2 cellular contexts compared by ENCODE assay signal in genomic region chr2:207833265-207833751, GRCh38.
TF ChIP-seq lines count a peak whose summit lies in the region.

No MANE protein-coding gene starts in this region.

TF ChIP-seq in GM12878, 131 proteins besides CTCF, POLR2A, EP300 and RAD21 (continued from another document):
- TF ChIP-seq, protein P1, sequence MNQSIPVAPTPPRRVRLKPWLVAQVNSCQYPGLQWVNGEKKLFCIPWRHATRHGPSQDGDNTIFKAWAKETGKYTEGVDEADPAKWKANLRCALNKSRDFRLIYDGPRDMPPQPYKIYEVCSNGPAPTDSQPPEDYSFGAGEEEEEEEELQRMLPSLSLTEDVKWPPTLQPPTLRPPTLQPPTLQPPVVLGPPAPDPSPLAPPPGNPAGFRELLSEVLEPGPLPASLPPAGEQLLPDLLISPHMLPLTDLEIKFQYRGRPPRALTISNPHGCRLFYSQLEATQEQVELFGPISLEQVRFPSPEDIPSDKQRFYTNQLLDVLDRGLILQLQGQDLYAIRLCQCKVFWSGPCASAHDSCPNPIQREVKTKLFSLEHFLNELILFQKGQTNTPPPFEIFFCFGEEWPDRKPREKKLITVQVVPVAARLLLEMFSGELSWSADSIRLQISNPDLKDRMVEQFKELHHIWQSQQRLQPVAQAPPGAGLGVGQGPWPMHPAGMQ (IDR thresholded peaks at IDR 0.05; ENCODE audit: borderline replicate concordance) = no peak
- peak; percentile 74; the same call in 1 of the 2 replicates for TF ChIP-seq IRF4 (IDR thresholded peaks at IDR 0.05; ENCODE audit: low read depth, low read length)
- peak in 1 of 2 experiments; percentile 34; a peak in 1 of 4 replicates for TF ChIP-seq IKZF2 (IDR thresholded peaks at IDR 0.05)
- no peak for TF ChIP-seq STAT1 (conservative IDR thresholded peaks at IDR 0.05)
- TF ChIP-seq ATF7 (IDR thresholded peaks at IDR 0.05; ENCODE audit: low read depth) = 0 out of 2 replicates have a peak, but pooled peaks have one; percentile 32
- peak in 1 of 2 experiments; percentile 96; a peak in 2 of 4 replicates for TF ChIP-seq ETV6 (conservative IDR thresholded peaks at IDR 0.05 in 1 of 2, IDR thresholded peaks at IDR 0.05 in 1 of 2; ENCODE audit: borderline replicate concordance in 1 of 2, low read depth in 1 of 2)
- TF ChIP-seq ATF2 (IDR thresholded peaks at IDR 0.05; ENCODE audit: low read length) = peak; percentile 21; the same call in 1 of the 2 replicates

TF ChIP-seq in GM23338, 12 proteins besides CTCF, POLR2A, EP300 and RAD21 (continued from another document):
- TF ChIP-seq, protein P2, sequence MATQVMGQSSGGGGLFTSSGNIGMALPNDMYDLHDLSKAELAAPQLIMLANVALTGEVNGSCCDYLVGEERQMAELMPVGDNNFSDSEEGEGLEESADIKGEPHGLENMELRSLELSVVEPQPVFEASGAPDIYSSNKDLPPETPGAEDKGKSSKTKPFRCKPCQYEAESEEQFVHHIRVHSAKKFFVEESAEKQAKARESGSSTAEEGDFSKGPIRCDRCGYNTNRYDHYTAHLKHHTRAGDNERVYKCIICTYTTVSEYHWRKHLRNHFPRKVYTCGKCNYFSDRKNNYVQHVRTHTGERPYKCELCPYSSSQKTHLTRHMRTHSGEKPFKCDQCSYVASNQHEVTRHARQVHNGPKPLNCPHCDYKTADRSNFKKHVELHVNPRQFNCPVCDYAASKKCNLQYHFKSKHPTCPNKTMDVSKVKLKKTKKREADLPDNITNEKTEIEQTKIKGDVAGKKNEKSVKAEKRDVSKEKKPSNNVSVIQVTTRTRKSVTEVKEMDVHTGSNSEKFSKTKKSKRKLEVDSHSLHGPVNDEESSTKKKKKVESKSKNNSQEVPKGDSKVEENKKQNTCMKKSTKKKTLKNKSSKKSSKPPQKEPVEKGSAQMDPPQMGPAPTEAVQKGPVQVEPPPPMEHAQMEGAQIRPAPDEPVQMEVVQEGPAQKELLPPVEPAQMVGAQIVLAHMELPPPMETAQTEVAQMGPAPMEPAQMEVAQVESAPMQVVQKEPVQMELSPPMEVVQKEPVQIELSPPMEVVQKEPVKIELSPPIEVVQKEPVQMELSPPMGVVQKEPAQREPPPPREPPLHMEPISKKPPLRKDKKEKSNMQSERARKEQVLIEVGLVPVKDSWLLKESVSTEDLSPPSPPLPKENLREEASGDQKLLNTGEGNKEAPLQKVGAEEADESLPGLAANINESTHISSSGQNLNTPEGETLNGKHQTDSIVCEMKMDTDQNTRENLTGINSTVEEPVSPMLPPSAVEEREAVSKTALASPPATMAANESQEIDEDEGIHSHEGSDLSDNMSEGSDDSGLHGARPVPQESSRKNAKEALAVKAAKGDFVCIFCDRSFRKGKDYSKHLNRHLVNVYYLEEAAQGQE (IDR thresholded peaks at IDR 0.05; ENCODE audit: unreplicated experiment) = no peak
- TF ChIP-seq, protein P3, sequence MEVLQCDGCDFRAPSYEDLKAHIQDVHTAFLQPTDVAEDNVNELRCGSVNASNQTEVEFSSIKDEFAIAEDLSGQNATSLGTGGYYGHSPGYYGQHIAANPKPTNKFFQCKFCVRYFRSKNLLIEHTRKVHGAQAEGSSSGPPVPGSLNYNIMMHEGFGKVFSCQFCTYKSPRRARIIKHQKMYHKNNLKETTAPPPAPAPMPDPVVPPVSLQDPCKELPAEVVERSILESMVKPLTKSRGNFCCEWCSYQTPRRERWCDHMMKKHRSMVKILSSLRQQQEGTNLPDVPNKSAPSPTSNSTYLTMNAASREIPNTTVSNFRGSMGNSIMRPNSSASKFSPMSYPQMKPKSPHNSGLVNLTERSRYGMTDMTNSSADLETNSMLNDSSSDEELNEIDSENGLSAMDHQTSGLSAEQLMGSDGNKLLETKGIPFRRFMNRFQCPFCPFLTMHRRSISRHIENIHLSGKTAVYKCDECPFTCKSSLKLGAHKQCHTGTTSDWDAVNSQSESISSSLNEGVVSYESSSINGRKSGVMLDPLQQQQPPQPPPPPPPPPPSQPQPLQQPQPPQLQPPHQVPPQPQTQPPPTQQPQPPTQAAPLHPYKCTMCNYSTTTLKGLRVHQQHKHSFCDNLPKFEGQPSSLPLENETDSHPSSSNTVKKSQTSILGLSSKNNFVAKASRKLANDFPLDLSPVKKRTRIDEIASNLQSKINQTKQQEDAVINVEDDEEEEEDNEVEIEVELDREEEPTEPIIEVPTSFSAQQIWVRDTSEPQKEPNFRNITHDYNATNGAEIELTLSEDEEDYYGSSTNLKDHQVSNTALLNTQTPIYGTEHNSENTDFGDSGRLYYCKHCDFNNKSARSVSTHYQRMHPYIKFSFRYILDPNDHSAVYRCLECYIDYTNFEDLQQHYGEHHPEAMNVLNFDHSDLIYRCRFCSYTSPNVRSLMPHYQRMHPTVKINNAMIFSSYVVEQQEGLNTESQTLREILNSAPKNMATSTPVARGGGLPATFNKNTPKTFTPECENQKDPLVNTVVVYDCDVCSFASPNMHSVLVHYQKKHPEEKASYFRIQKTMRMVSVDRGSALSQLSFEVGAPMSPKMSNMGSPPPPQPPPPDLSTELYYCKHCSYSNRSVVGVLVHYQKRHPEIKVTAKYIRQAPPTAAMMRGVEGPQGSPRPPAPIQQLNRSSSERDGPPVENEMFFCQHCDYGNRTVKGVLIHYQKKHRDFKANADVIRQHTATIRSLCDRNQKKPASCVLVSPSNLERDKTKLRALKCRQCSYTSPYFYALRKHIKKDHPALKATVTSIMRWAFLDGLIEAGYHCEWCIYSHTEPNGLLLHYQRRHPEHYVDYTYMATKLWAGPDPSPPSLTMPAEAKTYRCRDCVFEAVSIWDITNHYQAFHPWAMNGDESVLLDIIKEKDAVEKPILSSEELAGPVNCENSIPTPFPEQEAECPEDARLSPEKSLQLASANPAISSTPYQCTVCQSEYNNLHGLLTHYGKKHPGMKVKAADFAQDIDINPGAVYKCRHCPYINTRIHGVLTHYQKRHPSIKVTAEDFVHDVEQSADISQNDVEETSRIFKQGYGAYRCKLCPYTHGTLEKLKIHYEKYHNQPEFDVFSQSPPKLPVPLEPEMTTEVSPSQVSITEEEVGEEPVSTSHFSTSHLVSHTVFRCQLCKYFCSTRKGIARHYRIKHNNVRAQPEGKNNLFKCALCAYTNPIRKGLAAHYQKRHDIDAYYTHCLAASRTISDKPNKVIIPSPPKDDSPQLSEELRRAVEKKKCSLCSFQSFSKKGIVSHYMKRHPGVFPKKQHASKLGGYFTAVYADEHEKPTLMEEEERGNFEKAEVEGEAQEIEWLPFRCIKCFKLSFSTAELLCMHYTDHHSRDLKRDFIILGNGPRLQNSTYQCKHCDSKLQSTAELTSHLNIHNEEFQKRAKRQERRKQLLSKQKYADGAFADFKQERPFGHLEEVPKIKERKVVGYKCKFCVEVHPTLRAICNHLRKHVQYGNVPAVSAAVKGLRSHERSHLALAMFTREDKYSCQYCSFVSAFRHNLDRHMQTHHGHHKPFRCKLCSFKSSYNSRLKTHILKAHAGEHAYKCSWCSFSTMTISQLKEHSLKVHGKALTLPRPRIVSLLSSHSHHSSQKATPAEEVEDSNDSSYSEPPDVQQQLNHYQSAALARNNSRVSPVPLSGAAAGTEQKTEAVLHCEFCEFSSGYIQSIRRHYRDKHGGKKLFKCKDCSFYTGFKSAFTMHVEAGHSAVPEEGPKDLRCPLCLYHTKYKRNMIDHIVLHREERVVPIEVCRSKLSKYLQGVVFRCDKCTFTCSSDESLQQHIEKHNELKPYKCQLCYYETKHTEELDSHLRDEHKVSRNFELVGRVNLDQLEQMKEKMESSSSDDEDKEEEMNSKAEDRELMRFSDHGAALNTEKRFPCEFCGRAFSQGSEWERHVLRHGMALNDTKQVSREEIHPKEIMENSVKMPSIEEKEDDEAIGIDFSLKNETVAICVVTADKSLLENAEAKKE (CRISPR knock-in tag; IDR thresholded peaks at IDR 0.05) = no peak
